Comparison of ENCODE assay signal across 8 cellular contexts in genomic region chr5:107248065-107248695, GRCh38.
DNase-seq lines count a peak whose midpoint lies in the region; ATAC-seq and TF ChIP-seq lines count a peak whose summit lies in the region.

No MANE protein-coding gene starts in this region.

- no peak overlapping the region for H3K27ac Mint-ChIP-seq in activated CD4-positive, alpha-beta T cell treated with anti-CD3 and anti-CD28 coated beads, Interleukin-2, amount 10 ng/mL, durations not matched to agents 24 days and 14 days

- intact Hi-C loops in activated CD4-positive, alpha-beta T cell treated with anti-CD3 and anti-CD28 coated beads, Interleukin-2, amount 10 ng/mL, durations not matched to agents 24 days and 14 days (cut with micrococcal nuclease), result no loop called here

- no peaks in the 10 kb centered on the region for H3K27me3 Mint-ChIP-seq in activated CD4-positive, alpha-beta T cell treated with anti-CD3 and anti-CD28 coated beads, Interleukin-2, amount 10 ng/mL, durations not matched to agents 24 days and 14 days

- TF ChIP-seq CTCF in C4-2B (conservative IDR thresholded peaks at IDR 0.05) (peak; percentile 95), omental fat pad (IDR thresholded peaks at IDR 0.05) (no peak)

- no peak overlapping the region for H3K27ac ChIP-seq in C4-2B

- H3K4me1 Mint-ChIP-seq in activated CD4-positive, alpha-beta T cell treated with anti-CD3 and anti-CD28 coated beads, Interleukin-2, amount 10 ng/mL, durations not matched to agents 24 days and 14 days, result no peaks in the 10 kb centered on the region

- no peaks in the 10 kb centered on the region for H3K9me3 Mint-ChIP-seq in activated CD4-positive, alpha-beta T cell treated with anti-CD3 and anti-CD28 coated beads, Interleukin-2, amount 10 ng/mL, durations not matched to agents 24 days and 14 days

- no peak overlapping the region for H3K4me3 Mint-ChIP-seq in activated CD4-positive, alpha-beta T cell treated with anti-CD3 and anti-CD28 coated beads, Interleukin-2, amount 10 ng/mL, durations not matched to agents 24 days and 14 days

- H3K36me3 Mint-ChIP-seq in activated CD4-positive, alpha-beta T cell treated with anti-CD3 and anti-CD28 coated beads, Interleukin-2, amount 10 ng/mL, durations not matched to agents 24 days and 14 days (ENCODE audit: low read depth), result no peaks in the 10 kb centered on the region

- peak; percentile 67 for ATAC-seq in GM18498 (IDR thresholded peaks at IDR 0.05; ENCODE audit: unreplicated experiment)
- no peak for ATAC-seq in omental fat pad (ENCODE audit: low FRiP score)
- ATAC-seq in GM21619 (IDR thresholded peaks at IDR 0.05; ENCODE audit: unreplicated experiment), result no peak

- DNase-seq in M059J (ENCODE audit: low read depth), result peak; percentile 34
- peak; percentile 80 for DNase-seq in activated CD4-positive, alpha-beta T cell treated with anti-CD3 and anti-CD28 coated beads, Interleukin-2, amount 10 ng/mL, durations not matched to agents 24 days and 14 days
- DNase-seq in fibroblast of the conjunctiva (ENCODE audit: low read depth), result peak; percentile 30
- DNase-seq in omental fat pad (ENCODE audit: low spot score), result peak; percentile 23
- no peak for DNase-seq in SK-N-DZ (ENCODE audit: low spot score)
